Comparison of ENCODE assay signal across 16 cellular contexts in genomic region chr15:45891766-45892165, GRCh38.
DNase-seq lines count a peak whose midpoint lies in the region; ATAC-seq and TF ChIP-seq lines count a peak whose summit lies in the region.
"Had no signal": no experiment of that assay in that cellular context is flagged by ENCODE, and none has a peak within 500 bp of the region (broad histone marks: within the 10 kb centered on the region; RNA-seq: fewer than 3 reads in every experiment).

No MANE protein-coding gene starts in this region.

- H3K4me1 ChIP-seq in ascending aorta (peaks cover 0 to 13% of the 10 kb centered on the region in 2 donors), right cardiac atrium (ENCODE audit: control insufficient read depth, insufficient read depth, low read length) (peaks cover 2% of the 10 kb centered on the region), prostate gland (replicated peaks) (no peaks in the 10 kb centered on the region)

- H3K27me3 ChIP-seq in ascending aorta (no peaks in the 10 kb centered on the region), right cardiac atrium (ENCODE audit: control insufficient read depth, insufficient read depth) (no peaks in the 10 kb centered on the region), prostate gland (replicated peaks; ENCODE audit: insufficient read depth) (no peaks in the 10 kb centered on the region)
- H3K27me3 ChIP-seq: MG63 had no signal

- 30% methylated on average over 2 of the region's 2 CpGs for WGBS in right cardiac atrium
- 7% methylated on average over 2 of the region's 2 CpGs for WGBS in prostate gland

- no peak for TF ChIP-seq CTCF in AG09309 (IDR thresholded peaks at IDR 0.05; ENCODE audit: control insufficient read depth, insufficient read depth, low read depth, low read length, missing control alignments)
- TF ChIP-seq CTCF in ascending aorta (IDR thresholded peaks at IDR 0.05), result no peak
- TF ChIP-seq CTCF in prostate gland (IDR thresholded peaks at IDR 0.05), result no peak

- TF ChIP-seq POLR2A in prostate gland (IDR thresholded peaks at IDR 0.05), result no peak

- H3K36me3 ChIP-seq in ascending aorta (no peaks in the 10 kb centered on the region), prostate gland (no peaks in the 10 kb centered on the region)
- H3K36me3 ChIP-seq: MG63 had no signal

- no peaks in the 10 kb centered on the region for H3K9me3 ChIP-seq in ascending aorta
- no peaks in the 10 kb centered on the region for H3K9me3 ChIP-seq in right cardiac atrium (ENCODE audit: control insufficient read depth, low read length)
- H3K9me3 ChIP-seq in prostate gland, result no peaks in the 10 kb centered on the region
- H3K9me3 ChIP-seq: MG63 had no signal

- ATAC-seq in right cardiac atrium (peak; percentile 92 to 97), HG03039 (IDR thresholded peaks at IDR 0.05; ENCODE audit: unreplicated experiment) (no peak)
- ATAC-seq: activated CD8-positive, alpha-beta T cell treated with anti-CD3 and anti-CD28 coated beads, Interleukin-2, amount 10 ng/mL, durations not matched to agents 7 days and 5 days; WTC11 had no signal

- intact Hi-C loops in ascending aorta (cut with DNase I), result loop anchor here (10.0 kb wide), 1 partner anchor 257 kb away; the partner anchor contains the start of gene SQOR
- intact Hi-C loops in right cardiac atrium (cut with DNase I), result no loop called here
- intact Hi-C loops in prostate gland (cut with DNase I), result loop anchor here (5.0 to 10.0 kb wide), 2 partner anchors 34 to 257 kb away; partner anchors contain the start of gene SQOR

- in situ Hi-C loops in ACHN (cut with HindIII; ENCODE audit: low pct_ligation_motif_present, low pct_unique_long_range_greater_than_20kb, low sequenced_read_pairs), result no loop called here

- peak overlapping the region; percentile 56 to 63 for H3K27ac ChIP-seq in ascending aorta
- H3K27ac ChIP-seq in right cardiac atrium (ENCODE audit: low read length), result no peak overlapping the region
- H3K27ac ChIP-seq in prostate gland, result peak overlapping the region in 1 of 2 donors; percentile 22

- peak; percentile 28 for DNase-seq in AG09309 (ENCODE audit: low read depth)
- peak in 1 of 2 donors; percentile 76 for DNase-seq in ascending aorta (ENCODE audit: low spot score in 2 of 2)
- DNase-seq in right cardiac atrium, result peak in 2 of 3 donors; percentile 47 to 56
- DNase-seq in prostate gland (ENCODE audit: low spot score), result peak; percentile 77
- no peak for DNase-seq in NCI-H774 (lab: John Stamatoyannopoulos, UW)
- no peak for DNase-seq in mesenteric fat pad (ENCODE audit: low spot score)
- DNase-seq in ACHN, result no peak
- DNase-seq: activated CD8-positive, alpha-beta T cell treated with anti-CD3 and anti-CD28 coated beads, Interleukin-2, amount 10 ng/mL, durations not matched to agents 7 days and 5 days; CD8-positive, alpha-beta memory T cell; effector CD4-positive, alpha-beta T cell; MG63; NCI-H226; NK-92 treated with Interleukin-12 subunit alpha and Interleukin-12 subunit beta, amount 100 ng/mL, for 24 hours; stimulated activated naive CD4-positive, alpha-beta T cell had no signal

- H3K4me3 ChIP-seq in AG09309 (ENCODE audit: control insufficient read depth, low read depth, low read length) (no peak overlapping the region), ascending aorta (no peak overlapping the region), right cardiac atrium (ENCODE audit: low read length) (no peak overlapping the region), prostate gland (no peak overlapping the region)
- H3K4me3 ChIP-seq: MG63 had no signal

Comparison
In these comparisons a context has a peak if more than half of its experiments do, and no peak if none do; other contexts are left out.
1. DNase-seq: peak in AG09309 (single experiment), right cardiac atrium (2 of 3) and prostate gland (single experiment); none in NCI-H774 (single experiment), mesenteric fat pad (single experiment) and ACHN (single experiment).
2. intact Hi-C loops: an anchor here in ascending aorta (10.0 kb wide) and prostate gland (5.0 to 10.0 kb wide); none called in right cardiac atrium.